ENCODE assay signal across 2 cellular contexts in the genomic region with DNA sequence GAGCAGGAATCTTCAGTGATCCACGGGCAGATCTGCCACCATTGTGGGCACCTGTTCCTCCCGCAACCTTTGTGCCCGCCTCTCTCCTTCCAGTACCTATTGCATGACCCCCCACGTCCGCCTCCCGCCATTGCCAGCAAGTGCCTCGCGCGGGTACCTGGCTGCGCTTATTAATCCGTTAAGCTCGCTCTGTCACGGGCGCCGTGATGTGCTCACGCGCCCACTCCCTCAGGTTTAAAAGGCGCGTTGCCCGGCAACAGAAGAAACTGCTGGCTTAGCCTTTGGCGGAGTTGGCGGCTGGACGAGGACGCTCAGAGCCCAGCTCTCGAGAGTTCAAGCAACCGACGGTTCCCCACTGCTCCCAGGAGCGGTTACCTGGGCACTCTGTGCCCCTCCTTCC. TPM values are rescaled to one million over a fixed set of nuclear protein-coding genes. Genes with fewer than 3 reads are reported as not detected.
"Had no signal": no experiment of that assay in that cellular context is flagged by ENCODE, and none has a peak within 500 bp of the region (broad histone marks: within the 10 kb centered on the region; RNA-seq: fewer than 3 reads in every experiment).

No MANE protein-coding gene starts in this region.

RNA-seq across cellular contexts. Expression of a gene that starts 6.4 kb away (rescaled TPM):
- polyA plus RNA-seq: immature natural killer cell, keratinocyte had no signal
